Comparison of ENCODE assay signal across 17 cellular contexts in genomic region chr3:85313380-85313779, GRCh38.
A peak's percentile ranks its signal among the peaks of the same experiment; 100 is the strongest.
DNase-seq lines count a peak whose midpoint lies in the region; ATAC-seq and TF ChIP-seq lines count a peak whose summit lies in the region.
"Had no signal": no experiment of that assay in that cellular context is flagged by ENCODE, and none has a peak within 500 bp of the region (broad histone marks: within the 10 kb centered on the region; RNA-seq: fewer than 3 reads in every experiment).

No MANE protein-coding gene starts in this region.

- ATAC-seq in upper lobe of right lung, result no peak
- ATAC-seq: A549; CD8-positive, alpha-beta T cell; GM12878 had no signal

- DNase-seq in NCI-H2171 treated with DMSO at 0.1 percent for 48 hours (lab: John Stamatoyannopoulos, UW) (peak; percentile 15), NCI-H2171 (lab: John Stamatoyannopoulos, UW) (no peak), cerebellum (ENCODE audit: low spot score) (peak; percentile 40), upper lobe of right lung (no peak), NCI-H345 (lab: John Stamatoyannopoulos, UW) (no peak)
- DNase-seq: AML-193; Caco-2; Calu3; CD4-positive, alpha-beta T cell; CD8-positive, alpha-beta T cell; DMS79 treated with DMSO at 0.1 percent for 48 hours; GDM1 had no signal

- no peaks in the 10 kb centered on the region for H3K27me3 ChIP-seq in upper lobe of right lung
- H3K27me3 ChIP-seq: BLaER1 treated with 17β-estradiol and CSF1 and Interleukin-3, amounts not matched to agents 10 nM and 100 nM had no signal

- H3K4me1 ChIP-seq in upper lobe of right lung, result no peaks in the 10 kb centered on the region
- H3K4me1 ChIP-seq: A549; BLaER1 treated with 17β-estradiol and CSF1 and Interleukin-3, amounts not matched to agents 10 nM and 100 nM; Caco-2 had no signal

- no peak for TF ChIP-seq CTCF in upper lobe of right lung (IDR thresholded peaks at IDR 0.05)

- no peaks in the 10 kb centered on the region for H3K9me3 ChIP-seq in upper lobe of right lung
- H3K9me3 ChIP-seq: A549; BLaER1 treated with 17β-estradiol and CSF1 and Interleukin-3, amounts not matched to agents 10 nM and 100 nM; Caco-2 had no signal

- no peak overlapping the region for H3K4me3 ChIP-seq in upper lobe of right lung
- H3K4me3 ChIP-seq: A549; BLaER1 treated with 17β-estradiol and CSF1 and Interleukin-3, amounts not matched to agents 10 nM and 100 nM; GM12878 had no signal

- intact Hi-C loops in upper lobe of right lung (cut with DNase I), result no loop called here

- H3K36me3 ChIP-seq in upper lobe of right lung, result no peaks in the 10 kb centered on the region
- H3K36me3 ChIP-seq: BLaER1 treated with 17β-estradiol and CSF1 and Interleukin-3, amounts not matched to agents 10 nM and 100 nM had no signal

- no peak overlapping the region for H3K27ac ChIP-seq in upper lobe of right lung
- H3K27ac ChIP-seq: 22Rv1; A549; BLaER1 treated with 17β-estradiol and CSF1 and Interleukin-3, amounts not matched to agents 10 nM and 100 nM; C4-2B had no signal

Comparison
In these comparisons a context has a peak if more than half of its experiments do, and no peak if none do; other contexts are left out.
1. DNase-seq: peak in NCI-H2171 treated with DMSO at 0.1 percent for 48 hours (single experiment) and cerebellum (single experiment); none in NCI-H2171 (single experiment), upper lobe of right lung (single experiment) and NCI-H345 (single experiment).